18 cellular contexts compared by ENCODE assay signal in the genomic region with DNA sequence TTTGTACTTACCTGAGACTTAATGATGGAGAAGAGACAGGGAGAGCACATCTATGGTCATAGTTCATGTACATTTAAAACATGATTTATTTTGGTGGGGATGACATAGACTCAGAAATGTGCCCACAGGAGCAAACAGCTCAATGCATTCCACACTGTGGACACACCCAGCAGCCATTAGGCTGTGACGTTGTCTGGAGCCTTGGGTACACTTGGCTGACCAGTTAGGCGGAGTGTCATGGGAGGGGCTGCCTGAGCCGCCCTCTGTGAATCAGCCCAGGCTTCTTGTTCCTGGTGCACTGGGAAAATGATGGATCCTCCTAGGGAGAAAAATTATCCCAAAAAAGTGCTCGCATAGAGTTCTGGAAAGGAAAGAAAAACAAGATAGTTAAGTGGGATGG.
DNase-seq lines count a peak whose midpoint lies in the region; ATAC-seq and TF ChIP-seq lines count a peak whose summit lies in the region.
"Had no signal": no experiment of that assay in that cellular context is flagged by ENCODE, and none has a peak within 500 bp of the region (broad histone marks: within the 10 kb centered on the region; RNA-seq: fewer than 3 reads in every experiment).

No MANE protein-coding gene starts in this region.

- CTCF ChIA-PET in MCF 10A (lab: Yijun Ruan, JAX) = no interaction called here

- intact Hi-C loops in MCF 10A (cut with micrococcal nuclease) (no loop called here), breast epithelium (cut with DNase I; ENCODE audit: low total_unique reads) (no loop called here), left colon (cut with DNase I, micrococcal nuclease) (no loop called here), upper lobe of right lung (cut with DNase I) (no loop called here)

- H3K27ac ChIP-seq in breast epithelium (no peak overlapping the region), upper lobe of right lung (no peak overlapping the region)
- H3K27ac ChIP-seq: vagina had no signal

- TF ChIP-seq CTCF in MCF 10A (IDR thresholded peaks at IDR 0.05; ENCODE audit: unreplicated experiment) = no peak
- TF ChIP-seq CTCF in breast epithelium (IDR thresholded peaks at IDR 0.05) = no peak
- TF ChIP-seq CTCF in cardiac fibroblast (IDR thresholded peaks at IDR 0.05; ENCODE audit: low read depth, low read length) = no peak
- TF ChIP-seq CTCF in upper lobe of right lung (IDR thresholded peaks at IDR 0.05) = no peak

- ATAC-seq in left colon (peak; percentile 98), upper lobe of right lung (peak; percentile 46), HG03025 (IDR thresholded peaks at IDR 0.05; ENCODE audit: low FRiP score, unreplicated experiment) (no peak)
- ATAC-seq: WTC11 had no signal

- POLR2A ChIA-PET in MCF 10A (lab: Yijun Ruan, JAX) = no interaction called here

- peak; percentile 42 for DNase-seq in MCF 10A (ENCODE audit: unreplicated experiment)
- DNase-seq in breast epithelium (ENCODE audit: low spot score in 2 of 2) = no peak
- peak; percentile 11 to 33 for DNase-seq in cardiac fibroblast (ENCODE audit: low read depth in 2 of 2)
- DNase-seq in left colon = peak; percentile 44 to 55
- no peak for DNase-seq in upper lobe of right lung
- DNase-seq in hepatic stellate cell (ENCODE audit: low spot score) = no peak
- no peak for DNase-seq in activated T-cell treated with anti-CD3 and anti-CD28 coated beads, Interleukin-2, amount 50 U/mL, for 48 hours
- DNase-seq: caudate nucleus; CD4-positive, alpha-beta memory T cell; hypothalamus; IMR-90; NCI-H1105 treated with DMSO at 0.1 percent for 48 hours; NCI-H2227 treated with DMSO at 0.1 percent for 48 hours; stimulated activated naive CD4-positive, alpha-beta T cell had no signal

- H3K4me3 ChIP-seq in breast epithelium = no peak overlapping the region
- no peak overlapping the region for H3K4me3 ChIP-seq in cardiac fibroblast (replicated peaks in 1 of 2; ENCODE audit: low read depth in 2 of 2, low read length in 2 of 2)
- H3K4me3 ChIP-seq in upper lobe of right lung = no peak overlapping the region
- H3K4me3 ChIP-seq: vagina had no signal

- no peaks in the 10 kb centered on the region for H3K27me3 Mint-ChIP-seq in MCF 10A (ENCODE audit: insufficient read depth, unreplicated experiment)

- H3K9me3 ChIP-seq in breast epithelium (no peaks in the 10 kb centered on the region), upper lobe of right lung (no peaks in the 10 kb centered on the region)
- H3K9me3 ChIP-seq: vagina had no signal

- H3K27me3 ChIP-seq in breast epithelium (no peaks in the 10 kb centered on the region), upper lobe of right lung (no peaks in the 10 kb centered on the region)
- H3K27me3 ChIP-seq: vagina had no signal

- H3K4me1 Mint-ChIP-seq in MCF 10A (ENCODE audit: insufficient read depth, unreplicated experiment) = peaks cover 16% of the 10 kb centered on the region
- H3K4me1 Mint-ChIP-seq: activated naive CD4-positive, alpha-beta T cell treated with anti-CD3 and anti-CD28 coated beads, Interleukin-2, amount 50 U/mL, for 24 hours; CD4-positive, alpha-beta memory T cell had no signal

- peak overlapping the region; percentile 72 for H3K27ac Mint-ChIP-seq in MCF 10A (ENCODE audit: low read depth, unreplicated experiment)
- H3K27ac Mint-ChIP-seq: activated naive CD4-positive, alpha-beta T cell treated with anti-CD3 and anti-CD28 coated beads, Interleukin-2, amount 50 U/mL, for 24 hours; CD4-positive, alpha-beta memory T cell; WTC11 had no signal

- no peak for TF ChIP-seq POLR2A in breast epithelium (IDR thresholded peaks at IDR 0.05)

- H3K4me3 Mint-ChIP-seq in MCF 10A (ENCODE audit: unreplicated experiment) = no peak overlapping the region
- H3K4me3 Mint-ChIP-seq: activated naive CD4-positive, alpha-beta T cell treated with anti-CD3 and anti-CD28 coated beads, Interleukin-2, amount 50 U/mL, for 24 hours; CD4-positive, alpha-beta memory T cell; WTC11 had no signal

- H3K4me1 ChIP-seq in breast epithelium = no peaks in the 10 kb centered on the region
- H3K4me1 ChIP-seq in upper lobe of right lung = peaks cover 4% of the 10 kb centered on the region
- H3K4me1 ChIP-seq: vagina had no signal

- H3K36me3 Mint-ChIP-seq in MCF 10A (ENCODE audit: insufficient read depth, unreplicated experiment) = peaks cover 10% of the 10 kb centered on the region
- H3K36me3 Mint-ChIP-seq: activated naive CD4-positive, alpha-beta T cell treated with anti-CD3 and anti-CD28 coated beads, Interleukin-2, amount 50 U/mL, for 24 hours; CD4-positive, alpha-beta memory T cell; WTC11 had no signal

- no peaks in the 10 kb centered on the region for H3K9me3 Mint-ChIP-seq in MCF 10A (ENCODE audit: unreplicated experiment)
- H3K9me3 Mint-ChIP-seq: activated naive CD4-positive, alpha-beta T cell treated with anti-CD3 and anti-CD28 coated beads, Interleukin-2, amount 50 U/mL, for 24 hours; WTC11 had no signal

- H3K36me3 ChIP-seq in breast epithelium (no peaks in the 10 kb centered on the region), upper lobe of right lung (no peaks in the 10 kb centered on the region)
- H3K36me3 ChIP-seq: vagina had no signal

- BruUV-seq in MCF 10A (replicated peaks; lab: Mats Ljungman, UMichigan) = no TSS peak

Comparison
In these comparisons a context has a peak if more than half of its experiments do, and no peak if none do; other contexts are left out.
1. DNase-seq: peak in MCF 10A (single experiment), cardiac fibroblast (2 of 2) and left colon (2 of 2); none in breast epithelium (0 of 2), upper lobe of right lung (single experiment), hepatic stellate cell (single experiment) and activated T-cell treated with anti-CD3 and anti-CD28 coated beads, Interleukin-2, amount 50 U/mL, for 48 hours (0 of 2).